8 cellular contexts compared by ENCODE assay signal in the genomic region with DNA sequence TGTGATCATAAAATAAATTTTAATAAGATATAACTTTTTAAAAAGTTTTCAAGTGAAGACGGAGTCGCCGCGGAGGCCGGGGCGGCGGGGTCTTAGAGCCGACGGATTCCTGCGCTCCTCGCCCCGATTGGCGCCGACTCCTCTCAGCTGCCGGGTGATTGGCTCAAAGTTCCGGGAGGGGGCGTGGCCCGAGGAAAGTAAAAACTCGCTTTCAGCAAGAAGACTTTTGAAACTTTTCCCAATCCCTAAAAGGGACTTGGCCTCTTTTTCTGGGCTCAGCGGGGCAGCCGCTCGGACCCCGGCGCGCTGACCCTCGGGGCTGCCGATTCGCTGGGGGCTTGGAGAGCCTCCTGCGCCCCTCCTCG. TPM values are rescaled to one million over a fixed set of nuclear protein-coding genes. Genes with fewer than 3 reads are reported as not detected.
DNase-seq lines count a peak whose midpoint lies in the region; ATAC-seq and TF ChIP-seq lines count a peak whose summit lies in the region.

A gene (plus strand): TSS at position 229 of the 365 bp plus-strand sequence. CDS start 507 bp downstream, outside the sequence.

- no peak for TF ChIP-seq EP300 in esophagus muscularis mucosa (IDR thresholded peaks at IDR 0.05)

- H3K27me3 ChIP-seq in esophagus muscularis mucosa, result peaks cover 0 to 96% (median 53%) of the 10 kb centered on the region in 4 donors
- H3K27me3 ChIP-seq in upper lobe of right lung, result peaks cover 70% of the 10 kb centered on the region

- peaks cover 50 to 63% (median 60%) of the 10 kb centered on the region in 3 donors for H3K27me3 Mint-ChIP-seq in naive B cell

- H3K4me1 ChIP-seq in esophagus muscularis mucosa, result peaks cover 5 to 47% (median 33%) of the 10 kb centered on the region in 4 donors
- peaks cover 7% of the 10 kb centered on the region for H3K4me1 ChIP-seq in upper lobe of right lung

- peak within 1 kb of the TSS; percentile 64 to 87 (median 78) for H3K4me3 Mint-ChIP-seq in naive B cell

- H3K9me3 ChIP-seq in esophagus muscularis mucosa, result no peaks in the 10 kb centered on the region
- H3K9me3 ChIP-seq in upper lobe of right lung, result no peaks in the 10 kb centered on the region

- intact Hi-C loops in esophagus muscularis mucosa (cut with DNase I) (no loop called here), upper lobe of right lung (cut with DNase I) (loop anchor here (10.0 kb wide), 1 partner anchor 498 kb away; no protein-coding TSS in a partner anchor)

- peak; percentile 35 to 43 for ATAC-seq in naive B cell (ENCODE audit: low read depth in 2 of 2)
- ATAC-seq in upper lobe of right lung, result peak; percentile 33
- no peak for ATAC-seq in GM21529 (IDR thresholded peaks at IDR 0.05; ENCODE audit: unreplicated experiment)

- H3K4me3 ChIP-seq in HFF-Myc (replicated peaks; ENCODE audit: low read depth, low read length) (peak within 1 kb of the TSS; percentile 71), esophagus muscularis mucosa (peak within 1 kb of the TSS; percentile 44 to 61 (median 48)), upper lobe of right lung (peak within 1 kb of the TSS; percentile 26)

- peak within 1 kb of the TSS; percentile 33 to 66 (median 56) for H3K27ac ChIP-seq in esophagus muscularis mucosa (replicated peaks in 1 of 4)
- H3K27ac ChIP-seq in upper lobe of right lung, result no peak within 1 kb of the TSS

- H3K36me3 ChIP-seq in esophagus muscularis mucosa (no peaks in the 10 kb centered on the region), upper lobe of right lung (no peaks in the 10 kb centered on the region)

- WGBS in esophagus muscularis mucosa, result 1% methylated on average over 20 of the region's 30 CpGs

- TF ChIP-seq CTCF in HFF-Myc (IDR thresholded peaks at IDR 0.05; ENCODE audit: low read depth, low read length, missing control alignments) (no peak), esophagus muscularis mucosa (IDR thresholded peaks at IDR 0.05) (no peak), upper lobe of right lung (IDR thresholded peaks at IDR 0.05) (no peak)

- H3K27ac Mint-ChIP-seq in naive B cell, result peak within 1 kb of the TSS; percentile 22 to 93 (median 63)

- no peak for TF ChIP-seq POLR2A in esophagus muscularis mucosa (IDR thresholded peaks at IDR 0.05; ENCODE audit: low read depth)

- H3K9me3 Mint-ChIP-seq in naive B cell, result peaks cover 0 to 4% (median 0%) of the 10 kb centered on the region in 7 donors

- H3K4me1 Mint-ChIP-seq in naive B cell, result peaks cover 15 to 36% (median 30%) of the 10 kb centered on the region in 3 donors

- no peaks in the 10 kb centered on the region for H3K36me3 Mint-ChIP-seq in naive B cell

- peak; percentile 65 for DNase-seq in HFF-Myc (ENCODE audit: extremely low read depth, low read depth)
- DNase-seq in activated CD8-positive, alpha-beta memory T cell treated with anti-CD3 and anti-CD28 coated beads, Interleukin-2, amount 50 U/mL, for 4 hours, result peak; percentile 44
- DNase-seq in esophagus muscularis mucosa (ENCODE audit: extremely low spot score), result no peak
- DNase-seq in naive B cell, result peak; percentile 40
- DNase-seq in upper lobe of right lung, result peak; percentile 80
- DNase-seq in NCI-H1092 (lab: John Stamatoyannopoulos, UW), result no peak
- DNase-seq in occipital lobe (lab: John Stamatoyannopoulos, UW), result no peak

RNA-seq across cellular contexts. Expression of the gene that starts here (rescaled TPM):
- total RNA-seq in esophagus muscularis mucosa (1 to 10 TPM in 2 of 4 donors, under 1 TPM in 2; 0.71 to 1.7 (median 1.1) TPM), upper lobe of right lung (1.1 TPM), occipital lobe (0.62 TPM)
- not detected for polyA plus RNA-seq in naive B cell (ENCODE audit: low read depth in 6 of 6)

Comparison
In these comparisons a context has a peak if more than half of its experiments do, and no peak if none do; other contexts are left out.
1. Peak in DNase-seq and ATAC-seq in naive B cell; RNA of the gene not detected or under 1 TPM.
2. DNase-seq: peak in HFF-Myc (single experiment), activated CD8-positive, alpha-beta memory T cell treated with anti-CD3 and anti-CD28 coated beads, Interleukin-2, amount 50 U/mL, for 4 hours (single experiment) and upper lobe of right lung (single experiment); none in esophagus muscularis mucosa (single experiment), NCI-H1092 (single experiment) and occipital lobe (single experiment).
3. Peak in every context shown above with its lines, with median percentiles within 50 percentile points of each other: H3K4me3 ChIP-seq.